In genomic region chr13:96229356-96229755, GRCh38 we compare ENCODE assay signal across 8 cellular contexts.
A peak's percentile ranks its signal among the peaks of the same experiment; 100 is the strongest.
DNase-seq lines count a peak whose midpoint lies in the region; ATAC-seq and TF ChIP-seq lines count a peak whose summit lies in the region.

No MANE protein-coding gene starts in this region.

- intact Hi-C loops in activated CD8-positive, alpha-beta T cell treated with anti-CD3 and anti-CD28 coated beads for 36 hours (cut with micrococcal nuclease), result no loop called here

- ATAC-seq in activated CD8-positive, alpha-beta T cell treated with anti-CD3 and anti-CD28 coated beads for 36 hours, result no peak

- no peak overlapping the region for H3K27ac Mint-ChIP-seq in osteocyte (ENCODE audit: unreplicated experiment)
- no peak overlapping the region for H3K27ac Mint-ChIP-seq in activated CD8-positive, alpha-beta T cell treated with anti-CD3 and anti-CD28 coated beads for 36 hours

- CTCF ChIA-PET in activated CD8-positive, alpha-beta T cell treated with anti-CD3 and anti-CD28 coated beads for 36 hours (lab: Charles Lee), result interaction anchor here (0.6 to 1.2 kb wide), 3 partner anchors 10 to 25 kb away, joined by 3 to 5 read pairs (median 4); no protein-coding TSS in a partner anchor

- TF ChIP-seq CTCF in cardiac muscle cell (IDR thresholded peaks at IDR 0.05; ENCODE audit: low read depth, low read length) (peak; percentile 20), right atrium auricular region (IDR thresholded peaks at IDR 0.05) (peak in 1 of 2 donors; percentile 45), astrocyte of the cerebellum (IDR thresholded peaks at IDR 0.05; ENCODE audit: low read depth, low read length, missing control alignments) (peak; percentile 23), osteocyte (IDR thresholded peaks at IDR 0.05) (peak; percentile 48)
- no peak for TF ChIP-seq CTCF in activated CD8-positive, alpha-beta T cell treated with anti-CD3 and anti-CD28 coated beads for 36 hours (IDR thresholded peaks at IDR 0.05)

- no peaks in the 10 kb centered on the region for H3K27me3 Mint-ChIP-seq in osteocyte (ENCODE audit: unreplicated experiment)
- no peaks in the 10 kb centered on the region for H3K27me3 Mint-ChIP-seq in activated CD8-positive, alpha-beta T cell treated with anti-CD3 and anti-CD28 coated beads for 36 hours

- H3K4me3 ChIP-seq in cardiac muscle cell (no peak overlapping the region), right atrium auricular region (no peak overlapping the region), astrocyte of the cerebellum (ENCODE audit: low read depth, low read length) (no peak overlapping the region)

- H3K4me3 Mint-ChIP-seq in osteocyte (ENCODE audit: unreplicated experiment), result no peak overlapping the region
- H3K4me3 Mint-ChIP-seq in activated CD8-positive, alpha-beta T cell treated with anti-CD3 and anti-CD28 coated beads for 36 hours, result no peak overlapping the region

- in situ Hi-C loops in astrocyte of the cerebellum (cut with HindIII; ENCODE audit: low sequenced_read_pairs), result no loop called here

- no peaks in the 10 kb centered on the region for H3K36me3 Mint-ChIP-seq in osteocyte (ENCODE audit: unreplicated experiment)
- H3K36me3 Mint-ChIP-seq in activated CD8-positive, alpha-beta T cell treated with anti-CD3 and anti-CD28 coated beads for 36 hours (ENCODE audit: low read depth), result no peaks in the 10 kb centered on the region

- H3K27ac ChIP-seq in cardiac muscle cell, result no peak overlapping the region
- no peak overlapping the region for H3K27ac ChIP-seq in right atrium auricular region

- DNase-seq in cardiac muscle cell (ENCODE audit: low read depth in 1 of 2, low spot score in 1 of 2), result peak; percentile 11 to 15
- no peak for DNase-seq in right atrium auricular region (ENCODE audit: low spot score)
- peak; percentile 65 for DNase-seq in HT-29 (ENCODE audit: low spot score)
- DNase-seq in astrocyte of the cerebellum (ENCODE audit: low read depth), result no peak
- DNase-seq in osteocyte (ENCODE audit: extremely low spot score, unreplicated experiment), result no peak
- DNase-seq in HK-2 (ENCODE audit: unreplicated experiment), result no peak
- no peak for DNase-seq in activated CD8-positive, alpha-beta T cell treated with anti-CD3 and anti-CD28 coated beads for 36 hours
- no peak for DNase-seq in stimulated activated CD4-positive, alpha-beta T cell treated with anti-CD3 and anti-CD28 coated beads, Interleukin-15, amount 100 ng/mL, for 24 hours

- H3K27me3 ChIP-seq in cardiac muscle cell, result no peaks in the 10 kb centered on the region
- H3K27me3 ChIP-seq in right atrium auricular region, result no peaks in the 10 kb centered on the region

- H3K4me1 Mint-ChIP-seq in osteocyte (ENCODE audit: unreplicated experiment), result no peaks in the 10 kb centered on the region
- H3K4me1 Mint-ChIP-seq in activated CD8-positive, alpha-beta T cell treated with anti-CD3 and anti-CD28 coated beads for 36 hours (ENCODE audit: low read depth), result no peaks in the 10 kb centered on the region

- H3K9me3 ChIP-seq in cardiac muscle cell (ENCODE audit: low read depth) (no peaks in the 10 kb centered on the region), right atrium auricular region (no peaks in the 10 kb centered on the region)

- POLR2A ChIA-PET in activated CD8-positive, alpha-beta T cell treated with anti-CD3 and anti-CD28 coated beads for 36 hours (lab: Charles Lee), result no interaction called here

- H3K4me1 ChIP-seq in cardiac muscle cell (ENCODE audit: low read depth) (no peaks in the 10 kb centered on the region), right atrium auricular region (no peaks in the 10 kb centered on the region)

- H3K36me3 ChIP-seq in cardiac muscle cell (no peaks in the 10 kb centered on the region), right atrium auricular region (no peaks in the 10 kb centered on the region)

- H3K9me3 Mint-ChIP-seq in osteocyte (ENCODE audit: unreplicated experiment), result no peaks in the 10 kb centered on the region
- H3K9me3 Mint-ChIP-seq in activated CD8-positive, alpha-beta T cell treated with anti-CD3 and anti-CD28 coated beads for 36 hours, result no peaks in the 10 kb centered on the region

Comparison
In these comparisons a context has a peak if more than half of its experiments do, and no peak if none do; other contexts are left out.
1. DNase-seq: peak in cardiac muscle cell (2 of 2) and HT-29 (single experiment); none in right atrium auricular region (single experiment), astrocyte of the cerebellum (single experiment), osteocyte (single experiment), HK-2 (single experiment), activated CD8-positive, alpha-beta T cell treated with anti-CD3 and anti-CD28 coated beads for 36 hours (single experiment) and stimulated activated CD4-positive, alpha-beta T cell treated with anti-CD3 and anti-CD28 coated beads, Interleukin-15, amount 100 ng/mL, for 24 hours (single experiment).